ENCODE assay signal across 24 cellular contexts in the genomic region with DNA sequence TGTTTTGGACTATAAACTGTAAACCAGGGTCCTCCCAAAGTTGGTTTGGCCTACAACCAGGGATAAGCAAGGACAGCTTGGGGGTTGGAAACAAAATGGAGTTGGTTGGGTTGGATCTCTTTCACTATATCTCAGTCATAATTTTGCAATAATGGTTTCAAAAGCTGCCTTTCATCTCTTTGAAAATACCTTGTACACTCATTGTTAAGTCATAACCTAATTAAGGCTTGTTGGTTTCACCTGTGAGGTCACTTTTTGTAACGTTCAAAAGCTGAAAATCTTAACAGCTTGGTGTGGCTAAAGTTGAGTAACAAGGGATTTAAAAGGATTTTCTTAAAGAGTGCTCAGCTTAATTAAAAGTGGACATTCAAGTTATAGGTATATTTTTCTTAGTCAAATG.
"Had no signal": no experiment of that assay in that cellular context is flagged by ENCODE, and none has a peak within 500 bp of the region (broad histone marks: within the 10 kb centered on the region; RNA-seq: fewer than 3 reads in every experiment).

No MANE protein-coding gene starts in this region.

- H3K9ac ChIP-seq: parathyroid adenoma had no signal

- H3K4me3 ChIP-seq: colonic mucosa, gastrocnemius medialis, left ventricle myocardium inferior, lower lobe of right lung, prostate gland, right lobe of liver, spleen, testis, tibial nerve, upper lobe of right lung, vagina had no signal

- H3K27me3 ChIP-seq: colonic mucosa, gastrocnemius medialis, right lobe of liver, spleen, testis, tibial nerve, upper lobe of right lung, vagina had no signal

- ATAC-seq: esophagus mucosa; gastrocnemius medialis; left cardiac atrium; lower lobe of right lung; naive thymus-derived CD4-positive, alpha-beta T cell; stimulated activated memory B cell treated with anti-CD40 and anti-IgM and Interleukin-4, amounts not matched to agents 10 μg/mL and 1 μg/mL and 100 μg/mL, for 72 hours; stimulated activated naive CD8-positive, alpha-beta T cell treated with anti-CD3 and anti-CD28 coated beads, Interleukin-15, amount 100 ng/mL, for 72 hours; upper lobe of right lung had no signal

- H3K36me3 ChIP-seq: colonic mucosa, gastrocnemius medialis, left ventricle myocardium inferior, lower lobe of right lung, prostate gland, right lobe of liver, spleen, tibial nerve, upper lobe of right lung, vagina had no signal

- DNase-seq: colonic mucosa; dermis blood vessel endothelial cell; gastrocnemius medialis; islet precursor cell; left cardiac atrium; left ventricle myocardium inferior; lower lobe of right lung; naive thymus-derived CD4-positive, alpha-beta T cell; nephron progenitor cell; retina; right lobe of liver; spleen; stimulated activated CD4-positive, alpha-beta T cell treated with anti-CD3 and anti-CD28 coated beads, Interleukin-15, amount 100 ng/mL, for 24 hours; stimulated activated CD4-positive, alpha-beta T cell treated with anti-CD3 and anti-CD28 coated beads, Interleukin-1b, Interleukin-23, amount 100 ng/mL, for 48 hours; stimulated activated CD4-positive, alpha-beta T cell treated with anti-CD3 and anti-CD28 coated beads, Interleukin-4, amount 100 ng/mL, for 24 hours; stimulated activated naive CD8-positive, alpha-beta T cell treated with anti-CD3 and anti-CD28 coated beads, Interleukin-15, amount 100 ng/mL, for 72 hours; testis; upper lobe of right lung had no signal

- H2AFZ ChIP-seq: parathyroid adenoma had no signal

- H3K79me2 ChIP-seq: parathyroid adenoma had no signal

- H3K4me1 ChIP-seq: colonic mucosa, gastrocnemius medialis, left ventricle myocardium inferior, lower lobe of right lung, parathyroid adenoma, prostate gland, spleen, testis, tibial nerve, upper lobe of right lung, vagina had no signal

- H3K9me3 ChIP-seq: colonic mucosa, gastrocnemius medialis, left ventricle myocardium inferior, lower lobe of right lung, prostate gland, right lobe of liver, testis, tibial nerve, upper lobe of right lung, vagina had no signal

- H3K27ac ChIP-seq: colonic mucosa, gastrocnemius medialis, left ventricle myocardium inferior, lower lobe of right lung, parathyroid adenoma, prostate gland, spleen, testis, tibial nerve, upper lobe of right lung, vagina had no signal
